ENCODE assay signal across 31 cellular contexts in the genomic region with DNA sequence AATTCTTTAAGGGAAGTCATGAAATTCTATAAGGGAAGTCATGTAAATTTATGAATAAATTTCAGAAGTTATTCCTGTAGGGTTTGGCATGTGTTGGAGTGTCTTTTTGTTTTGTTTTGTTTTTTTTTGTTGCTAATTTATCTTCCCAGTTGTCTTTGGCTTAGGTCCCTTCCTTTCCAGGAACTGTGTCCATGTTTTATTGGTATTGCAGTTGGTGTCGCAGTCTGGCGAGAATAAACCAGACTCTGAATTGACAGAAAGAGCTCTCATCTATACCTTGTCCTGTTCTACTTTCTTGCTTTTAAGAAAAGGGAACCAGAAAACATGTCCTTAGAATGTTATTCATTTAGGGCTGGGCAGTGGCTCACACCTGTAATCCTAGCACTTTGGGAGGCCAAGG.
"Had no signal": no experiment of that assay in that cellular context is flagged by ENCODE, and none has a peak within 500 bp of the region (broad histone marks: within the 10 kb centered on the region; RNA-seq: fewer than 3 reads in every experiment).

No MANE protein-coding gene starts in this region.

- FAIRE-seq: TTC549 had no signal

- H3K27ac Mint-ChIP-seq: activated CD4-positive, alpha-beta memory T cell treated with anti-CD3 and anti-CD28 coated beads, Interleukin-2, amount 10 ng/mL, durations not matched to agents 7 days and 5 days; activated CD4-positive, alpha-beta T cell treated with anti-CD3 and anti-CD28 coated beads, Interleukin-2, amount 10 ng/mL, durations not matched to agents 7 days and 5 days; activated naive CD4-positive, alpha-beta T cell treated with anti-CD3 and anti-CD28 coated beads for 36 hours; activated naive CD8-positive, alpha-beta T cell had no signal

- H3K4me3 ChIP-seq: MG63, SK-N-MC had no signal

- H3K36me3 ChIP-seq: MG63 had no signal

- H3K4me2 ChIP-seq: KMS-11 had no signal

- DNase-seq: activated CD4-positive, alpha-beta memory T cell treated with anti-CD3 and anti-CD28 coated beads, Interleukin-2, amount 10 ng/mL, durations not matched to agents 7 days and 5 days; activated CD4-positive, alpha-beta T cell treated with anti-CD3 and anti-CD28 coated beads, Interleukin-2, amount 10 ng/mL, durations not matched to agents 7 days and 5 days; activated CD4-positive, CD25-positive, alpha-beta regulatory T cell; activated CD8-positive, alpha-beta memory T cell treated with anti-CD3 and anti-CD28 coated beads, Interleukin-2, amount 50 U/mL, for 48 hours; activated effector memory CD4-positive, alpha-beta T cell treated with anti-CD3 and anti-CD28 coated beads, Interleukin-2, amount 50 U/mL, for 16 hours; activated naive CD4-positive, alpha-beta T cell treated with anti-CD3 and anti-CD28 coated beads for 36 hours; activated T-cell treated with anti-CD3 and anti-CD28 coated beads, Interleukin-2, amount 50 U/mL, for 1 hour; anterior cingulate cortex; cerebellar nuclear complex; MG63; MV-4-11; NCI-H1092 treated with DMSO at 0.1 percent for 48 hours; NCI-H1417 treated with DMSO at 0.1 percent for 48 hours; NCI-H1694; NCI-H2029; NCI-H2107; NCI-H2171 treated with DMSO at 0.1 percent for 48 hours; NCI-H226; NCI-H526; NCI-H774; OCI-M1; RPMI8226; T-cell; T-helper 2 cell; T1000 had no signal

- H3K4me3 Mint-ChIP-seq: activated CD4-positive, alpha-beta memory T cell treated with anti-CD3 and anti-CD28 coated beads, Interleukin-2, amount 10 ng/mL, durations not matched to agents 7 days and 5 days; activated CD4-positive, alpha-beta T cell treated with anti-CD3 and anti-CD28 coated beads, Interleukin-2, amount 10 ng/mL, durations not matched to agents 7 days and 5 days; activated naive CD4-positive, alpha-beta T cell treated with anti-CD3 and anti-CD28 coated beads for 36 hours; activated naive CD8-positive, alpha-beta T cell; T-cell had no signal

- H3K9me3 Mint-ChIP-seq: activated CD4-positive, alpha-beta memory T cell treated with anti-CD3 and anti-CD28 coated beads, Interleukin-2, amount 10 ng/mL, durations not matched to agents 7 days and 5 days; activated naive CD4-positive, alpha-beta T cell treated with anti-CD3 and anti-CD28 coated beads for 36 hours; T-cell had no signal

- ATAC-seq: Panc1, Right ventricle myocardium inferior, T-cell had no signal

- H3K27me3 ChIP-seq: MG63 had no signal

- H3K9me3 ChIP-seq: MG63 had no signal

- H3K27me3 Mint-ChIP-seq: activated CD4-positive, alpha-beta memory T cell treated with anti-CD3 and anti-CD28 coated beads, Interleukin-2, amount 10 ng/mL, durations not matched to agents 7 days and 5 days; activated CD4-positive, alpha-beta T cell treated with anti-CD3 and anti-CD28 coated beads, Interleukin-2, amount 10 ng/mL, durations not matched to agents 7 days and 5 days; activated naive CD8-positive, alpha-beta T cell; T-cell had no signal

- H3K9ac ChIP-seq: KMS-11 had no signal

- H3K27ac ChIP-seq: KMS-11, SK-N-MC had no signal
